In genomic region chr11:1109101-1109917, GRCh38 we compare ENCODE assay signal across 1 cellular context.
TF ChIP-seq lines count a peak whose summit lies in the region.

No MANE protein-coding gene starts in this region.

TF ChIP-seq in HepG2, 621 proteins besides CTCF, POLR2A, EP300 and RAD21:
- TF ChIP-seq IRF2 (CRISPR knock-in tag; IDR thresholded peaks at IDR 0.05), result no peak
- TF ChIP-seq SAP130 (CRISPR knock-in tag; IDR thresholded peaks at IDR 0.05; ENCODE audit: low read depth), result no peak
- TF ChIP-seq HOXA9 (CRISPR knock-in tag; IDR thresholded peaks at IDR 0.05; ENCODE audit: borderline replicate concordance), result no peak
- TF ChIP-seq ZBTB8A (CRISPR knock-in tag; IDR thresholded peaks at IDR 0.05; ENCODE audit: borderline replicate concordance, low read depth), result no peak
- TF ChIP-seq, protein P1, sequence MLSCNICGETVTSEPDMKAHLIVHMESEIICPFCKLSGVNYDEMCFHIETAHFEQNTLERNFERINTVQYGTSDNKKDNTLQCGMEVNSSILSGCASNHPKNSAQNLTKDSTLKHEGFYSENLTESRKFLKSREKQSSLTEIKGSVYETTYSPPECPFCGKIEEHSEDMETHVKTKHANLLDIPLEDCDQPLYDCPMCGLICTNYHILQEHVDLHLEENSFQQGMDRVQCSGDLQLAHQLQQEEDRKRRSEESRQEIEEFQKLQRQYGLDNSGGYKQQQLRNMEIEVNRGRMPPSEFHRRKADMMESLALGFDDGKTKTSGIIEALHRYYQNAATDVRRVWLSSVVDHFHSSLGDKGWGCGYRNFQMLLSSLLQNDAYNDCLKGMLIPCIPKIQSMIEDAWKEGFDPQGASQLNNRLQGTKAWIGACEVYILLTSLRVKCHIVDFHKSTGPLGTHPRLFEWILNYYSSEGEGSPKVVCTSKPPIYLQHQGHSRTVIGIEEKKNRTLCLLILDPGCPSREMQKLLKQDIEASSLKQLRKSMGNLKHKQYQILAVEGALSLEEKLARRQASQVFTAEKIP (CRISPR knock-in tag; IDR thresholded peaks at IDR 0.05; ENCODE audit: borderline replicate concordance), result no peak
- no peak for TF ChIP-seq ZNF546 (CRISPR knock-in tag; conservative IDR thresholded peaks at IDR 0.05)
- TF ChIP-seq ZNF564 (CRISPR knock-in tag; IDR thresholded peaks at IDR 0.05), result no peak
- no peak for TF ChIP-seq RAD51 (IDR thresholded peaks at IDR 0.05; ENCODE audit: borderline replicate concordance)
- no peak for TF ChIP-seq ZBTB49 (CRISPR knock-in tag; IDR thresholded peaks at IDR 0.05; ENCODE audit: borderline replicate concordance)
- TF ChIP-seq CHD4 (IDR thresholded peaks at IDR 0.05; ENCODE audit: borderline replicate concordance, low read length), result no peak
- no peak for TF ChIP-seq ZNF10 (CRISPR knock-in tag; IDR thresholded peaks at IDR 0.05; ENCODE audit: borderline replicate concordance, low read depth)
- no peak for TF ChIP-seq RFX5 (IDR thresholded peaks at IDR 0.05; ENCODE audit: low read depth, low read length)
